In genomic region chr11:62148271-62148980, GRCh38 we compare ENCODE assay signal across 18 cellular contexts. TPM values are rescaled to one million over a fixed set of nuclear protein-coding genes. Genes with fewer than 3 reads are reported as not detected.
DNase-seq lines count a peak whose midpoint lies in the region; ATAC-seq, FAIRE-seq and TF ChIP-seq lines count a peak whose summit lies in the region.
"Had no signal": no experiment of that assay in that cellular context is flagged by ENCODE, and none has a peak within 500 bp of the region (broad histone marks: within the 10 kb centered on the region; RNA-seq: fewer than 3 reads in every experiment).

No MANE protein-coding gene starts in this region.

- H3K9me3 ChIP-seq in lower lobe of right lung (no peaks in the 10 kb centered on the region), upper lobe of right lung (no peaks in the 10 kb centered on the region)
- H3K9me3 ChIP-seq: Caco-2, HAP-1 had no signal

- peaks cover 87% of the 10 kb centered on the region for H3K36me3 ChIP-seq in lower lobe of right lung
- H3K36me3 ChIP-seq in upper lobe of right lung, result peaks cover 70% of the 10 kb centered on the region

- no peaks in the 10 kb centered on the region for H3K9me3 Mint-ChIP-seq in activated CD4-positive, alpha-beta memory T cell treated with anti-CD3 and anti-CD28 coated beads, Interleukin-2, amount 10 ng/mL, durations not matched to agents 7 days and 5 days
- no peaks in the 10 kb centered on the region for H3K9me3 Mint-ChIP-seq in activated CD4-positive, alpha-beta T cell treated with anti-CD3 and anti-CD28 coated beads, Interleukin-2, amount 10 ng/mL, durations not matched to agents 24 days and 14 days

- H3K27ac Mint-ChIP-seq in activated CD4-positive, alpha-beta memory T cell treated with anti-CD3 and anti-CD28 coated beads, Interleukin-2, amount 10 ng/mL, durations not matched to agents 7 days and 5 days, result no peak overlapping the region
- H3K27ac Mint-ChIP-seq in activated CD4-positive, alpha-beta T cell treated with anti-CD3 and anti-CD28 coated beads, Interleukin-2, amount 10 ng/mL, durations not matched to agents 24 days and 14 days, result no peak overlapping the region

- H3K4me3 Mint-ChIP-seq in activated CD4-positive, alpha-beta memory T cell treated with anti-CD3 and anti-CD28 coated beads, Interleukin-2, amount 10 ng/mL, durations not matched to agents 7 days and 5 days, result no peak overlapping the region
- no peak overlapping the region for H3K4me3 Mint-ChIP-seq in activated CD4-positive, alpha-beta T cell treated with anti-CD3 and anti-CD28 coated beads, Interleukin-2, amount 10 ng/mL, durations not matched to agents 24 days and 14 days

- peak; percentile 3 to 13 for DNase-seq in activated T-cell treated with anti-CD3 and anti-CD28 coated beads, Interleukin-2, amount 50 U/mL, for 48 hours
- DNase-seq in activated T-cell treated with anti-CD3 and anti-CD28 coated beads for 4 hours (no peak), lower lobe of right lung (peak; percentile 21), upper lobe of right lung (peak; percentile 51), GM19239 (ENCODE audit: insufficient read length, low spot score) (no peak), cortex of kidney (lab: John Stamatoyannopoulos, UW) (no peak)
- peak; percentile 13 for DNase-seq in activated CD4-positive, alpha-beta memory T cell treated with anti-CD3 and anti-CD28 coated beads, Interleukin-2, amount 10 ng/mL, durations not matched to agents 7 days and 5 days
- DNase-seq in activated CD4-positive, alpha-beta T cell treated with anti-CD3 and anti-CD28 coated beads, Interleukin-2, amount 10 ng/mL, durations not matched to agents 24 days and 14 days, result no peak
- DNase-seq: Caco-2; DMS53; IMR-90; Kasumi-1; NCI-H1105 treated with DMSO at 0.1 percent for 48 hours; NCI-H187; NCI-H524; NK-92 treated with Interleukin-12 subunit alpha and Interleukin-12 subunit beta, amount 100 ng/mL, for 24 hours had no signal

- no peaks in the 10 kb centered on the region for H3K27me3 ChIP-seq in lower lobe of right lung (ENCODE audit: low read depth)
- no peaks in the 10 kb centered on the region for H3K27me3 ChIP-seq in upper lobe of right lung

- ATAC-seq in lower lobe of right lung, result no peak
- ATAC-seq in upper lobe of right lung, result no peak

- FAIRE-seq in GM19239 (lab: Jason Lieb, UNC), result no peak

- intact Hi-C loops in lower lobe of right lung (cut with DNase I) (no loop called here), upper lobe of right lung (cut with DNase I) (no loop called here)
- intact Hi-C loops in activated CD4-positive, alpha-beta T cell treated with anti-CD3 and anti-CD28 coated beads, Interleukin-2, amount 10 ng/mL, durations not matched to agents 24 days and 14 days (cut with micrococcal nuclease), result no loop called here

- POLR2A ChIA-PET in activated CD4-positive, alpha-beta memory T cell treated with anti-CD3 and anti-CD28 coated beads, Interleukin-2, amount 10 ng/mL, durations not matched to agents 7 days and 5 days (lab: Charles Lee), result no interaction called here

- TF ChIP-seq CTCF in lower lobe of right lung (IDR thresholded peaks at IDR 0.05), result no peak
- TF ChIP-seq CTCF in upper lobe of right lung (IDR thresholded peaks at IDR 0.05), result no peak

- no peaks in the 10 kb centered on the region for H3K4me1 ChIP-seq in lower lobe of right lung
- H3K4me1 ChIP-seq in upper lobe of right lung, result no peaks in the 10 kb centered on the region
- H3K4me1 ChIP-seq: Caco-2, HAP-1 had no signal

- peaks cover 79% of the 10 kb centered on the region for H3K36me3 Mint-ChIP-seq in activated CD4-positive, alpha-beta memory T cell treated with anti-CD3 and anti-CD28 coated beads, Interleukin-2, amount 10 ng/mL, durations not matched to agents 7 days and 5 days (ENCODE audit: low read depth)
- peaks cover 60% of the 10 kb centered on the region for H3K36me3 Mint-ChIP-seq in activated CD4-positive, alpha-beta T cell treated with anti-CD3 and anti-CD28 coated beads, Interleukin-2, amount 10 ng/mL, durations not matched to agents 24 days and 14 days (ENCODE audit: low read depth)

- CTCF ChIA-PET in activated CD4-positive, alpha-beta memory T cell treated with anti-CD3 and anti-CD28 coated beads, Interleukin-2, amount 10 ng/mL, durations not matched to agents 7 days and 5 days (lab: Charles Lee), result no interaction called here

- H3K4me1 Mint-ChIP-seq in activated CD4-positive, alpha-beta memory T cell treated with anti-CD3 and anti-CD28 coated beads, Interleukin-2, amount 10 ng/mL, durations not matched to agents 7 days and 5 days, result no peaks in the 10 kb centered on the region
- no peaks in the 10 kb centered on the region for H3K4me1 Mint-ChIP-seq in activated CD4-positive, alpha-beta T cell treated with anti-CD3 and anti-CD28 coated beads, Interleukin-2, amount 10 ng/mL, durations not matched to agents 24 days and 14 days

- H3K27ac ChIP-seq in lower lobe of right lung, result no peak overlapping the region
- H3K27ac ChIP-seq in upper lobe of right lung, result no peak overlapping the region

- H3K27me3 Mint-ChIP-seq in activated CD4-positive, alpha-beta memory T cell treated with anti-CD3 and anti-CD28 coated beads, Interleukin-2, amount 10 ng/mL, durations not matched to agents 7 days and 5 days, result no peaks in the 10 kb centered on the region
- no peaks in the 10 kb centered on the region for H3K27me3 Mint-ChIP-seq in activated CD4-positive, alpha-beta T cell treated with anti-CD3 and anti-CD28 coated beads, Interleukin-2, amount 10 ng/mL, durations not matched to agents 24 days and 14 days

- H3K4me3 ChIP-seq in lower lobe of right lung (no peak overlapping the region), upper lobe of right lung (no peak overlapping the region)
- H3K4me3 ChIP-seq: HAP-1 had no signal

RNA-seq across cellular contexts. Expression of gene INCENP, which starts 24.6 kb away (rescaled TPM):
- total RNA-seq in activated CD4-positive, alpha-beta memory T cell treated with anti-CD3 and anti-CD28 coated beads, Interleukin-2, amount 10 ng/mL, durations not matched to agents 7 days and 5 days, result 100 to 1,000 TPM; 156 to 169 TPM
- total RNA-seq in lower lobe of right lung (21.6 TPM), upper lobe of right lung (19.5 TPM)
- total RNA-seq in activated CD4-positive, alpha-beta T cell treated with anti-CD3 and anti-CD28 coated beads, Interleukin-2, amount 10 ng/mL, durations not matched to agents 24 days and 14 days, result 95.0 and 102 TPM in 2 replicates

RNA-seq across cellular contexts. Expression of gene SCGB1D1, which starts 41.6 kb away (rescaled TPM):
- total RNA-seq in activated CD4-positive, alpha-beta memory T cell treated with anti-CD3 and anti-CD28 coated beads, Interleukin-2, amount 10 ng/mL, durations not matched to agents 7 days and 5 days, result not detected
- not detected for total RNA-seq in lower lobe of right lung
- total RNA-seq in upper lobe of right lung, result not detected
- total RNA-seq in activated CD4-positive, alpha-beta T cell treated with anti-CD3 and anti-CD28 coated beads, Interleukin-2, amount 10 ng/mL, durations not matched to agents 24 days and 14 days, result not detected in 2 replicates
- total RNA-seq: A673, Caco-2, IMR-90 had no signal

Comparison
In these comparisons a context has a peak if more than half of its experiments do, and no peak if none do; other contexts are left out.
1. DNase-seq: peak in activated T-cell treated with anti-CD3 and anti-CD28 coated beads, Interleukin-2, amount 50 U/mL, for 48 hours (2 of 2), activated CD4-positive, alpha-beta memory T cell treated with anti-CD3 and anti-CD28 coated beads, Interleukin-2, amount 10 ng/mL, durations not matched to agents 7 days and 5 days (single experiment), lower lobe of right lung (single experiment) and upper lobe of right lung (single experiment); none in activated T-cell treated with anti-CD3 and anti-CD28 coated beads for 4 hours (single experiment), GM19239 (single experiment), activated CD4-positive, alpha-beta T cell treated with anti-CD3 and anti-CD28 coated beads, Interleukin-2, amount 10 ng/mL, durations not matched to agents 24 days and 14 days (single experiment) and cortex of kidney (single experiment).